In genomic region chr7:136071106-136071505, GRCh38 we compare ENCODE assay signal across 1 cellular context.
TF ChIP-seq lines count a peak whose summit lies in the region.

No MANE protein-coding gene starts in this region.

TF ChIP-seq in HepG2, 621 proteins besides CTCF, POLR2A, EP300 and RAD21 (continued from another document):
- TF ChIP-seq LRRFIP1 (CRISPR knock-in tag; conservative IDR thresholded peaks at IDR 0.05): no peak
- no peak for TF ChIP-seq ZFP82 (CRISPR knock-in tag; IDR thresholded peaks at IDR 0.05; ENCODE audit: borderline replicate concordance)
- TF ChIP-seq, protein P1, sequence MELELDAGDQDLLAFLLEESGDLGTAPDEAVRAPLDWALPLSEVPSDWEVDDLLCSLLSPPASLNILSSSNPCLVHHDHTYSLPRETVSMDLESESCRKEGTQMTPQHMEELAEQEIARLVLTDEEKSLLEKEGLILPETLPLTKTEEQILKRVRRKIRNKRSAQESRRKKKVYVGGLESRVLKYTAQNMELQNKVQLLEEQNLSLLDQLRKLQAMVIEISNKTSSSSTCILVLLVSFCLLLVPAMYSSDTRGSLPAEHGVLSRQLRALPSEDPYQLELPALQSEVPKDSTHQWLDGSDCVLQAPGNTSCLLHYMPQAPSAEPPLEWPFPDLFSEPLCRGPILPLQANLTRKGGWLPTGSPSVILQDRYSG (CRISPR knock-in tag; IDR thresholded peaks at IDR 0.05): no peak
- TF ChIP-seq ARID3A (IDR thresholded peaks at IDR 0.05; ENCODE audit: low read depth, low read length): no peak
- no peak for TF ChIP-seq AHR (CRISPR knock-in tag; IDR thresholded peaks at IDR 0.05)
TF ChIP-seq in HepG2: peak in this region for 1.
